Comparison of ENCODE assay signal across 14 cellular contexts in the genomic region with DNA sequence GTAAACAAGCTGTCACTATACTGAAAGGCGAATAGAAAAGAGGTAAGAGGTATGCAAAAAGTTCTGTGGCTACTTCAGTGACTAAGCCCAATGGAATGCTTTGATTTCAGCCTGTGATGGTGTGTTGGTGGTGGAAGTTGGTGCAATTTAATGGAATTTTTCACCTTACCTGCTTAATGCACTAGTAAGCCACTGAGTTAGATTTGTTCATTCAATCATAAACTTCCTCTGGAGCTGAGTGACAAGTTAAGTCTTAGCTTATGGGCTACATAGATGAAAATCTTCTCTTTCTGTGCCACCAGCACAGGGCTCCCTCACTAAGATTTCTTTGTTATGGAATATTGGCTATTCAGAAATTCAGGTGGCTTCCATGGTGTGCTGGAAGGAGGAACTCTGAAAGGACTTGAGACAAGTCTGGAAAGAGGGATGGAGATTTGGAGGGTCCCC. TPM values are rescaled to one million over a fixed set of nuclear protein-coding genes. Genes with fewer than 3 reads are reported as not detected.
DNase-seq lines count a peak whose midpoint lies in the region; ATAC-seq, FAIRE-seq and TF ChIP-seq lines count a peak whose summit lies in the region.
"Had no signal": no experiment of that assay in that cellular context is flagged by ENCODE, and none has a peak within 500 bp of the region (broad histone marks: within the 10 kb centered on the region; RNA-seq: fewer than 3 reads in every experiment).

No MANE protein-coding gene starts in this region.

- no peak overlapping the region for H3K4me3 ChIP-seq in PC-3 (ENCODE audit: low read length)
- no peak overlapping the region for H3K4me3 ChIP-seq in endodermal cell (ENCODE audit: low read length)
- no peak overlapping the region for H3K4me3 ChIP-seq in keratinocyte (ENCODE audit: control insufficient read depth in 2 of 3, extremely low read depth in 1 of 3, insufficient read depth in 2 of 3, low read depth in 1 of 3, low read length in 3 of 3)
- no peak overlapping the region for H3K4me3 ChIP-seq in testis

- no peak for TF ChIP-seq POLR2A in testis (IDR thresholded peaks at IDR 0.05)

- TF ChIP-seq CTCF in PC-3 (conservative IDR thresholded peaks at IDR 0.05; ENCODE audit: low read depth, low read length) (no peak), endodermal cell (conservative IDR thresholded peaks at IDR 0.05) (no peak), keratinocyte (optimal IDR thresholded peaks at IDR 0.05 in 1 of 3, IDR thresholded peaks at IDR 0.05 in 1 of 3, conservative IDR thresholded peaks at IDR 0.05 in 1 of 3; ENCODE audit: extremely low read depth in 1 of 3, insufficient read depth in 2 of 3, low read length in 3 of 3) (no peak), testis (IDR thresholded peaks at IDR 0.05) (no peak)

- H3K9me2 ChIP-seq in PC-3 (replicated peaks; ENCODE audit: low read length) = no peaks in the 10 kb centered on the region

- dilution Hi-C loops in keratinocyte (cut with MboI; ENCODE audit: extremely low pct_ligation_motif_present, low sequenced_read_pairs) = no loop called here

- H3K36me3 ChIP-seq in PC-3 (ENCODE audit: low read depth, low read length) (no peaks in the 10 kb centered on the region), endodermal cell (ENCODE audit: control insufficient read depth, insufficient read depth, low read length) (no peaks in the 10 kb centered on the region), keratinocyte (ENCODE audit: control insufficient read depth in 2 of 2, extremely low read depth in 1 of 2, insufficient read depth in 2 of 2, low read length in 2 of 2) (no peaks in the 10 kb centered on the region), testis (ENCODE audit: low read depth, missing control alignments) (no peaks in the 10 kb centered on the region)

- H3K27me3 Mint-ChIP-seq in endodermal cell (ENCODE audit: insufficient read depth) = no peaks in the 10 kb centered on the region

- peaks cover 4% of the 10 kb centered on the region for H3K4me1 Mint-ChIP-seq in endodermal cell

- H2AFZ ChIP-seq in PC-3 (ENCODE audit: low read length) = no peak overlapping the region
- no peak overlapping the region for H2AFZ ChIP-seq in keratinocyte (ENCODE audit: control insufficient read depth, low read length)

- H3K4me1 ChIP-seq in PC-3 (ENCODE audit: insufficient read depth, low read length) (no peaks in the 10 kb centered on the region), endodermal cell (ENCODE audit: control insufficient read depth, insufficient read depth, low read length) (no peaks in the 10 kb centered on the region), keratinocyte (ENCODE audit: control insufficient read depth, extremely low read depth, insufficient read depth, low read length) (no peaks in the 10 kb centered on the region), testis (no peaks in the 10 kb centered on the region)

- no peaks in the 10 kb centered on the region for H3F3A ChIP-seq in PC-3 (ENCODE audit: low read length, unreplicated experiment)

- H3K27me3 ChIP-seq in PC-3 (ENCODE audit: low read length) = peaks cover 39% of the 10 kb centered on the region
- H3K27me3 ChIP-seq in endodermal cell (ENCODE audit: control insufficient read depth, insufficient read depth, low read length, poor library complexity, severe bottlenecking) = no peaks in the 10 kb centered on the region
- H3K27me3 ChIP-seq in keratinocyte (ENCODE audit: control insufficient read depth, extremely low read depth, insufficient read depth, low read length) = no peaks in the 10 kb centered on the region
- no peaks in the 10 kb centered on the region for H3K27me3 ChIP-seq in testis

- no peaks in the 10 kb centered on the region for H3K9me1 ChIP-seq in keratinocyte (ENCODE audit: control insufficient read depth, extremely low read depth, insufficient read depth, low read length)

- H3K27ac ChIP-seq in PC-3 (ENCODE audit: low read length) (no peak overlapping the region), endodermal cell (ENCODE audit: low read depth, low read length) (no peak overlapping the region), keratinocyte (ENCODE audit: control insufficient read depth, insufficient read depth, low read length) (no peak overlapping the region), testis (no peak overlapping the region)

- no peak overlapping the region for H3K4me2 ChIP-seq in PC-3 (ENCODE audit: low read length)
- H3K4me2 ChIP-seq in keratinocyte (ENCODE audit: control insufficient read depth, extremely low read depth, insufficient read depth, low read depth, low read length) = no peak overlapping the region

- no peaks in the 10 kb centered on the region for H4K20me1 ChIP-seq in PC-3 (ENCODE audit: low read length)
- no peaks in the 10 kb centered on the region for H4K20me1 ChIP-seq in keratinocyte (ENCODE audit: control insufficient read depth, extremely low read depth, insufficient read depth, low read length)

- POLR2A ChIA-PET in PC-3 (lab: Charles Lee; ENCODE audit: unreplicated experiment) = no interaction called here

- H3K9me3 ChIP-seq in PC-3 (ENCODE audit: low read length) = no peaks in the 10 kb centered on the region
- H3K9me3 ChIP-seq in endodermal cell (ENCODE audit: control insufficient read depth, low read length) = no peaks in the 10 kb centered on the region
- H3K9me3 ChIP-seq in keratinocyte (ENCODE audit: control insufficient read depth, low read depth, low read length) = no peaks in the 10 kb centered on the region
- no peaks in the 10 kb centered on the region for H3K9me3 ChIP-seq in testis

- no peak for ATAC-seq in PC-3
- no peak for ATAC-seq in GM18861 (IDR thresholded peaks at IDR 0.05; ENCODE audit: unreplicated experiment)
- ATAC-seq: esophagus mucosa had no signal

- peak; percentile 5 for FAIRE-seq in keratinocyte (lab: Jason Lieb, UNC)
- FAIRE-seq: islet of Langerhans had no signal

- H3K36me3 Mint-ChIP-seq in endodermal cell (ENCODE audit: low read depth) = no peaks in the 10 kb centered on the region
- H3K36me3 Mint-ChIP-seq: activated naive CD8-positive, alpha-beta T cell treated with anti-CD3 and anti-CD28 coated beads, Interleukin-2, amount 10 ng/mL, durations not matched to agents 7 days and 5 days had no signal

- no TSS peak for BruUV-seq in PC-3 (replicated peaks; lab: Mats Ljungman, UMichigan)

- 43 to 60% methylated on average over 1 of the region's 1 CpG for WGBS in endodermal cell (ENCODE audit: insufficient coverage in 1 of 2, insufficient read length in 1 of 2), 2 experiments
- WGBS in testis, 2 donors = 84 to 95% methylated on average over 1 of the region's 1 CpG

- H3K9ac ChIP-seq in PC-3 (ENCODE audit: low read length) (no peak overlapping the region), endodermal cell (ENCODE audit: extremely low read depth, low read length, poor library complexity, severe bottlenecking) (no peak overlapping the region), keratinocyte (ENCODE audit: control insufficient read depth, extremely low read depth, insufficient read depth, low read length) (no peak overlapping the region)

- no peak overlapping the region for H3K4me3 Mint-ChIP-seq in endodermal cell
- H3K4me3 Mint-ChIP-seq: activated naive CD8-positive, alpha-beta T cell treated with anti-CD3 and anti-CD28 coated beads, Interleukin-2, amount 10 ng/mL, durations not matched to agents 7 days and 5 days had no signal

- H3K9me3 Mint-ChIP-seq in endodermal cell = peaks cover 3% of the 10 kb centered on the region
- H3K9me3 Mint-ChIP-seq: activated naive CD8-positive, alpha-beta T cell treated with anti-CD3 and anti-CD28 coated beads, Interleukin-2, amount 10 ng/mL, durations not matched to agents 7 days and 5 days had no signal

- H3K27ac Mint-ChIP-seq in endodermal cell = peak overlapping the region; percentile 74
- H3K27ac Mint-ChIP-seq: activated naive CD8-positive, alpha-beta T cell treated with anti-CD3 and anti-CD28 coated beads, Interleukin-2, amount 10 ng/mL, durations not matched to agents 7 days and 5 days had no signal

- DNase-seq in ELR (ENCODE audit: low read depth) (peak; percentile 50), PC-3 (peak; percentile 53), endodermal cell (peak; percentile 68), keratinocyte (ENCODE audit: low read depth, low spot score) (peak; percentile 33), NCI-H1092 (lab: John Stamatoyannopoulos, UW) (no peak), testis (no peak)
- no peak for DNase-seq in activated naive CD4-positive, alpha-beta T cell (lab: John Stamatoyannopoulos, UW)
- DNase-seq: activated CD8-positive, alpha-beta memory T cell treated with anti-CD3 and anti-CD28 coated beads, Interleukin-2, amount 50 U/mL, for 4 hours; activated naive CD8-positive, alpha-beta T cell treated with anti-CD3 and anti-CD28 coated beads, Interleukin-2, amount 10 ng/mL, durations not matched to agents 7 days and 5 days; NCI-H1092 treated with DMSO at 0.1 percent for 48 hours had no signal

- H3K79me2 ChIP-seq in PC-3 (ENCODE audit: low read length) (no peaks in the 10 kb centered on the region), keratinocyte (ENCODE audit: control insufficient read depth, insufficient read depth, low read length) (no peaks in the 10 kb centered on the region)

- intact Hi-C loops in PC-3 (cut with micrococcal nuclease) (no loop called here), testis (cut with DNase I; ENCODE audit: low total_unique reads) (no loop called here)

- CTCF ChIA-PET in PC-3 (lab: Charles Lee) = no interaction called here

RNA-seq across cellular contexts. Expression of a gene that starts 8.3 kb away (rescaled TPM):
- total RNA-seq in PC-3 (2014; rRNA removed) (not detected in 2 replicates), endodermal cell (1 to 10 TPM; 1.5 to 8.0 TPM), testis (under 1 TPM; 0.62 to 0.63 TPM)
- 78.0 TPM for polyA plus RNA-seq in endodermal cell (2013, experiment 1 of 2)
- polyA plus RNA-seq in endodermal cell (2013, experiment 2 of 2) = 84.6 TPM
- polyA plus RNA-seq in keratinocyte (not detected in 3 replicates), testis (ENCODE audit: insufficient read depth, low read depth, low replicate concordance) (0.62 TPM)
- polyA plus RNA-seq in keratinocyte (2011; ENCODE audit: low read depth) = not detected
- not detected in 2 replicates for polyA plus RNA-seq in keratinocyte (2011; cell fraction: cytosol; rRNA removed)
- polyA plus RNA-seq in keratinocyte (2011; cell fraction: nucleus; rRNA removed) = not detected in 2 replicates
- not detected in 2 replicates for polyA plus RNA-seq in keratinocyte (2012; ENCODE audit: low replicate concordance)
- polyA minus RNA-seq in keratinocyte = not detected in 3 replicates
- not detected for polyA minus RNA-seq in keratinocyte (2011; cell fraction: cytosol; rRNA and poly(A)+ RNA removed)
- not detected in 2 replicates for polyA minus RNA-seq in keratinocyte (2011; cell fraction: nucleus; rRNA and poly(A)+ RNA removed)
- total RNA-seq: activated naive CD8-positive, alpha-beta T cell treated with anti-CD3 and anti-CD28 coated beads, Interleukin-2, amount 10 ng/mL, durations not matched to agents 7 days and 5 days; esophagus mucosa; OCI-LY7 had no signal

Comparison
In these comparisons a context has a peak if more than half of its experiments do, and no peak if none do; other contexts are left out.
1. DNase-seq: peak in ELR (single experiment), PC-3 (single experiment), endodermal cell (single experiment) and keratinocyte (single experiment); none in NCI-H1092 (single experiment), testis (single experiment) and activated naive CD4-positive, alpha-beta T cell (0 of 4).